In genomic region chr1:225772848-225773247, GRCh38 we compare ENCODE assay signal across 9 cellular contexts. TPM values are rescaled to one million over a fixed set of nuclear protein-coding genes. Genes with fewer than 3 reads are reported as not detected.
DNase-seq lines count a peak whose midpoint lies in the region; ATAC-seq and TF ChIP-seq lines count a peak whose summit lies in the region.
"Had no signal": no experiment of that assay in that cellular context is flagged by ENCODE, and none has a peak within 500 bp of the region (broad histone marks: within the 10 kb centered on the region; RNA-seq: fewer than 3 reads in every experiment).

No MANE protein-coding gene starts in this region.

- CTCF ChIA-PET in CD8-positive, alpha-beta T cell (lab: Charles Lee): interaction anchor here (0.6 to 1.3 kb wide), 3 partner anchors 9 to 249 kb away, joined by 3 to 5 read pairs (median 3); no protein-coding TSS in a partner anchor

- no peak for TF ChIP-seq POLR2A in suprapubic skin (IDR thresholded peaks at IDR 0.05)

- H3K27me3 Mint-ChIP-seq in mesothelial cell of epicardium (ENCODE audit: low read depth): no peaks in the 10 kb centered on the region
- H3K27me3 Mint-ChIP-seq in CD8-positive, alpha-beta T cell (ENCODE audit: low read depth): no peaks in the 10 kb centered on the region

- peak overlapping the region; percentile 91 for H3K27ac Mint-ChIP-seq in mesothelial cell of epicardium
- no peak overlapping the region for H3K27ac Mint-ChIP-seq in CD8-positive, alpha-beta T cell

- H3K9me3 ChIP-seq in colonic mucosa (no peaks in the 10 kb centered on the region), suprapubic skin (no peaks in the 10 kb centered on the region)
- no peaks in the 10 kb centered on the region for H3K9me3 ChIP-seq in CD8-positive, alpha-beta T cell (ENCODE audit: low read length)

- H3K27me3 ChIP-seq in colonic mucosa (no peaks in the 10 kb centered on the region), suprapubic skin (no peaks in the 10 kb centered on the region)
- H3K27me3 ChIP-seq in CD8-positive, alpha-beta T cell (ENCODE audit: insufficient read depth, low read length): no peaks in the 10 kb centered on the region
- H3K27me3 ChIP-seq: cardiac muscle cell had no signal

- no peaks in the 10 kb centered on the region for H3K4me1 ChIP-seq in colonic mucosa
- H3K4me1 ChIP-seq in suprapubic skin: peaks cover 52% of the 10 kb centered on the region
- H3K4me1 ChIP-seq in CD8-positive, alpha-beta T cell (ENCODE audit: insufficient read depth, low read length): peaks cover 22% of the 10 kb centered on the region

- H3K27ac ChIP-seq in colonic mucosa: no peak overlapping the region
- H3K27ac ChIP-seq in suprapubic skin: peak overlapping the region; percentile 71
- H3K27ac ChIP-seq in CD8-positive, alpha-beta T cell (ENCODE audit: low read depth, low read length): no peak overlapping the region
- H3K27ac ChIP-seq: cardiac muscle cell had no signal

- DNase-seq in NCI-H69 (lab: John Stamatoyannopoulos, UW) (peak; percentile 39), colonic mucosa (peak; percentile 43), mesothelial cell of epicardium (ENCODE audit: low spot score in 2 of 2, unreplicated experiment in 2 of 2) (no peak), suprapubic skin (ENCODE audit: low spot score in 2 of 2) (peak in 1 of 2 donors; percentile 53), AG08395 (ENCODE audit: low spot score) (no peak), COLO829 (ENCODE audit: low spot score) (no peak)
- DNase-seq in CD8-positive, alpha-beta T cell: no peak
- DNase-seq: stimulated activated naive CD4-positive, alpha-beta T cell treated with Interleukin-2 at 50 U/mL for 16 hours had no signal

- no peaks in the 10 kb centered on the region for H3K9me3 Mint-ChIP-seq in mesothelial cell of epicardium
- no peaks in the 10 kb centered on the region for H3K9me3 Mint-ChIP-seq in CD8-positive, alpha-beta T cell

- TF ChIP-seq CTCF in colonic mucosa (IDR thresholded peaks at IDR 0.05) (no peak), mesothelial cell of epicardium (IDR thresholded peaks at IDR 0.05; ENCODE audit: unreplicated experiment) (no peak), suprapubic skin (IDR thresholded peaks at IDR 0.05) (no peak)
- no peak for TF ChIP-seq CTCF in CD8-positive, alpha-beta T cell (IDR thresholded peaks at IDR 0.05)

- intact Hi-C loops in colonic mucosa (cut with DNase I): loop anchor here (1.0 to 5.0 kb wide), 5 partner anchors 121 to 298 kb away; partner anchors contain the start of gene ENAH
- intact Hi-C loops in CD8-positive, alpha-beta T cell (cut with DNase I, micrococcal nuclease): no loop called here

- peaks cover 57% of the 10 kb centered on the region for H3K4me1 Mint-ChIP-seq in mesothelial cell of epicardium
- peaks cover 11% of the 10 kb centered on the region for H3K4me1 Mint-ChIP-seq in CD8-positive, alpha-beta T cell (ENCODE audit: low read depth)

- WGBS in suprapubic skin: 40% methylated on average over 4 of the region's 4 CpGs

- no peak for TF ChIP-seq EP300 in suprapubic skin (IDR thresholded peaks at IDR 0.05)

- H3K36me3 ChIP-seq in colonic mucosa: no peaks in the 10 kb centered on the region
- H3K36me3 ChIP-seq in suprapubic skin: no peaks in the 10 kb centered on the region
- no peaks in the 10 kb centered on the region for H3K36me3 ChIP-seq in CD8-positive, alpha-beta T cell (ENCODE audit: insufficient read depth, low read length)
- H3K36me3 ChIP-seq: cardiac muscle cell had no signal

- H3K4me3 Mint-ChIP-seq in mesothelial cell of epicardium: no peak overlapping the region
- H3K4me3 Mint-ChIP-seq in CD8-positive, alpha-beta T cell: no peak overlapping the region

- peak overlapping the region in 1 of 2 donors; percentile 43 for H3K9ac ChIP-seq in colonic mucosa (ENCODE audit: low read depth in 2 of 2, low read length in 2 of 2)

- POLR2A ChIA-PET in CD8-positive, alpha-beta T cell (lab: Charles Lee): no interaction called here

- H3K4me3 ChIP-seq in colonic mucosa: no peak overlapping the region
- H3K4me3 ChIP-seq in suprapubic skin: no peak overlapping the region
- H3K4me3 ChIP-seq in CD8-positive, alpha-beta T cell (ENCODE audit: low read depth, low read length): no peak overlapping the region
- H3K4me3 ChIP-seq: cardiac muscle cell had no signal

- ATAC-seq in CD8-positive, alpha-beta T cell: no peak

- no peaks in the 10 kb centered on the region for H3K36me3 Mint-ChIP-seq in mesothelial cell of epicardium
- no peaks in the 10 kb centered on the region for H3K36me3 Mint-ChIP-seq in CD8-positive, alpha-beta T cell

RNA-seq across cellular contexts. Expression of gene SRP9, which starts 4.8 kb away (rescaled TPM):
- 100 to 1,000 TPM; 233 to 264 TPM for total RNA-seq in colonic mucosa
- 241 to 259 TPM (median 251 TPM) in 3 replicates for total RNA-seq in mesothelial cell of epicardium
- 100 to 1,000 TPM; 139 to 162 (median 144) TPM for total RNA-seq in suprapubic skin
- total RNA-seq in CD8-positive, alpha-beta T cell: 10 to 100 TPM; 55.2 to 57.7 TPM

RNA-seq across cellular contexts. Expression of gene EPHX1, which starts 37.1 kb away (rescaled TPM):
- total RNA-seq in colonic mucosa: 10 to 100 TPM; 58.0 to 61.9 TPM
- 34.7 to 37.2 TPM (median 35.9 TPM) in 3 replicates for total RNA-seq in mesothelial cell of epicardium
- 10 to 100 TPM; 30.3 to 72.8 (median 53.7) TPM for total RNA-seq in suprapubic skin
- under 1 TPM; 0.72 to 0.92 TPM for total RNA-seq in CD8-positive, alpha-beta T cell

Comparison
In these comparisons a context has a peak if more than half of its experiments do, and no peak if none do; other contexts are left out.
1. DNase-seq: peak in NCI-H69 (single experiment) and colonic mucosa (single experiment); none in mesothelial cell of epicardium (0 of 2), AG08395 (single experiment), COLO829 (single experiment) and CD8-positive, alpha-beta T cell (0 of 7).
2. RNA of gene EPHX1, which starts 37.1 kb away (total RNA-seq): 58.0 to 61.9 TPM in colonic mucosa, 30.3 to 72.8 TPM in suprapubic skin and 34.7 to 37.2 TPM in mesothelial cell of epicardium; 0.72 to 0.92 TPM in CD8-positive, alpha-beta T cell; every median in the first group is over 10 times any median in the second.